In the genomic region with DNA sequence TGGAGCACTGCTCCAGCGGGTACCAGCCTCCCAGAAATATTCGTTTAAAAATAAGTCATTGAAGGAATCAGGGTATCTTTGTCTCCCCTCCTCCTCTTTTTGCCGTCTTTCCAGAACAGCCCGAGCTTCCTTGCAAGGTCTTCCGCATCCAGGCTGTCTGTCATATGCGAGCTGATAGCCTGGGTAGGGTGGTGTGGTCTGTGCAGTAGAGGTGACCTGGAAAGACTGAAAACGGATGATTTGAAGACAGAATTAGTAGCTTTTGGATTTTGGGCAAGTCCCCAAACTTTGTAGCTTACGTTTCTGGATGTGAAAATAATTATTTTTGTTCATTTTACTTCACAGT, we compare ENCODE assay signal across 8 cellular contexts. TPM values are rescaled to one million over a fixed set of nuclear protein-coding genes. Genes with fewer than 3 reads are reported as not detected.
A peak's percentile ranks its signal among the peaks of the same experiment; 100 is the strongest.
DNase-seq lines count a peak whose midpoint lies in the region; ATAC-seq and TF ChIP-seq lines count a peak whose summit lies in the region.

No MANE protein-coding gene starts in this region.

- H3K9me3 Mint-ChIP-seq in activated T-helper 17 cell treated with anti-CD3 and anti-CD28 coated beads, Interleukin-2, amount 50 U/mL, for 72 hours = no peaks in the 10 kb centered on the region

- no peak for TF ChIP-seq CTCF in GM10266 (IDR thresholded peaks at IDR 0.05; ENCODE audit: control insufficient read depth, insufficient read depth, low read depth, missing control alignments)

- DNase-seq in DMS53 (lab: John Stamatoyannopoulos, UW) = peak; percentile 68
- DNase-seq in DMS53 treated with DMSO at 0.1 percent for 48 hours (lab: John Stamatoyannopoulos, UW; ENCODE audit: unreplicated experiment) = no peak
- DNase-seq in GM10266 (ENCODE audit: extremely low spot score) = no peak

- H3K27me3 ChIP-seq in iPS-20b (ENCODE audit: insufficient read depth, low read length) (no peaks in the 10 kb centered on the region), stomach smooth muscle (ENCODE audit: control insufficient read depth in 1 of 2, insufficient read depth in 2 of 2, low read length in 2 of 2) (no peaks in the 10 kb centered on the region)

- H3K9ac ChIP-seq in iPS-20b (ENCODE audit: low read depth, low read length) = peak overlapping the region; percentile 88; the same call in 1 of the 2 replicates
- peak overlapping the region; percentile 84 to 88 for H3K9ac ChIP-seq in stomach smooth muscle (ENCODE audit: low read length in 2 of 2)

- peak overlapping the region; percentile 87 for H3K27ac Mint-ChIP-seq in activated T-helper 17 cell treated with anti-CD3 and anti-CD28 coated beads, Interleukin-2, amount 50 U/mL, for 72 hours

- H3K4me1 Mint-ChIP-seq in activated T-helper 17 cell treated with anti-CD3 and anti-CD28 coated beads, Interleukin-2, amount 50 U/mL, for 72 hours = peaks cover 5% of the 10 kb centered on the region

- no peaks in the 10 kb centered on the region for H3K36me3 Mint-ChIP-seq in activated T-helper 17 cell treated with anti-CD3 and anti-CD28 coated beads, Interleukin-2, amount 50 U/mL, for 72 hours (ENCODE audit: low read depth)

- H3K4me3 Mint-ChIP-seq in activated T-helper 17 cell treated with anti-CD3 and anti-CD28 coated beads, Interleukin-2, amount 50 U/mL, for 72 hours = peak overlapping the region; percentile 90

- H3K36me3 ChIP-seq in iPS-20b (ENCODE audit: insufficient read depth, low read depth, low read length) (no peaks in the 10 kb centered on the region), stomach smooth muscle (ENCODE audit: control insufficient read depth in 2 of 2, insufficient read depth in 2 of 2, low read length in 2 of 2) (no peaks in the 10 kb centered on the region)

- peak overlapping the region; percentile 99 for H3K4me3 ChIP-seq in iPS-20b (ENCODE audit: low read length)
- peak overlapping the region; percentile 94 to 100 for H3K4me3 ChIP-seq in stomach smooth muscle (ENCODE audit: low read length in 2 of 2)

- H3K27me3 Mint-ChIP-seq in activated T-helper 17 cell treated with anti-CD3 and anti-CD28 coated beads, Interleukin-2, amount 50 U/mL, for 72 hours = no peaks in the 10 kb centered on the region

- peaks cover 4% of the 10 kb centered on the region; the same call in 1 of the 2 replicates for H3K4me1 ChIP-seq in iPS-20b (ENCODE audit: insufficient read depth, low read length)
- H3K4me1 ChIP-seq in stomach smooth muscle (ENCODE audit: control insufficient read depth, insufficient read depth, low read length) = peaks cover 5% of the 10 kb centered on the region

- H3K27ac ChIP-seq in iPS-20b (ENCODE audit: low read length) = no peak overlapping the region
- no peak overlapping the region for H3K27ac ChIP-seq in stomach smooth muscle (ENCODE audit: low read length)

- peak; percentile 11 for ATAC-seq in HG03354 (IDR thresholded peaks at IDR 0.05; ENCODE audit: poor library complexity, severe bottlenecking, unreplicated experiment)
- ATAC-seq in activated T-helper 17 cell treated with anti-CD3 and anti-CD28 coated beads, Interleukin-2, amount 50 U/mL, for 72 hours (replicated peaks) = peak; percentile 10
- no peak for ATAC-seq in HG03196 (IDR thresholded peaks at IDR 0.05; ENCODE audit: unreplicated experiment)

- H3K9me3 ChIP-seq in iPS-20b (ENCODE audit: insufficient read depth, low read depth, low read length) = no peaks in the 10 kb centered on the region
- H3K9me3 ChIP-seq in stomach smooth muscle (ENCODE audit: control insufficient read depth in 2 of 2, low read length in 2 of 2) = no peaks in the 10 kb centered on the region

RNA-seq across cellular contexts. Expression of a gene that starts 0.5 kb away (rescaled TPM):
- 10 to 100 TPM; 20.4 to 27.4 TPM for total RNA-seq in activated T-helper 17 cell treated with anti-CD3 and anti-CD28 coated beads, Interleukin-2, amount 50 U/mL, for 72 hours

RNA-seq across cellular contexts. Expression of a gene that starts 6.4 kb away (rescaled TPM):
- total RNA-seq in activated T-helper 17 cell treated with anti-CD3 and anti-CD28 coated beads, Interleukin-2, amount 50 U/mL, for 72 hours = not detected
